ENCODE assay signal across 8 cellular contexts in genomic region chr21:44949161-44950015, GRCh38. TPM values are rescaled to one million over a fixed set of nuclear protein-coding genes. Genes with fewer than 3 reads are reported as not detected.
DNase-seq lines count a peak whose midpoint lies in the region; ATAC-seq and TF ChIP-seq lines count a peak whose summit lies in the region.

No MANE protein-coding gene starts in this region.

- peaks cover 32% of the 10 kb centered on the region for H3K79me1 ChIP-seq in neuronal stem cell (ENCODE audit: low read depth, low read length)

- H2AK5ac ChIP-seq in neuronal stem cell (ENCODE audit: low read depth, low read length), result peak overlapping the region; percentile 47

- peak overlapping the region; percentile 3 for H3K23ac ChIP-seq in neuronal stem cell (ENCODE audit: low read depth, low read length, poor library complexity)

- no peak overlapping the region for H2BK120ac ChIP-seq in neuronal stem cell (ENCODE audit: low read depth, low read length)

- H3K36me3 ChIP-seq in neuronal stem cell (replicated peaks in 1 of 2; ENCODE audit: control insufficient read depth in 2 of 2, insufficient read depth in 2 of 2, low read length in 2 of 2), result peaks cover 32 to 62% of the 10 kb centered on the region in 2 donors
- no peaks in the 10 kb centered on the region for H3K36me3 ChIP-seq in thyroid gland

- ATAC-seq in CD4-positive, alpha-beta T cell (ENCODE audit: poor library complexity), result peak; percentile 88
- no peak for ATAC-seq in HG02938 (IDR thresholded peaks at IDR 0.05; ENCODE audit: unreplicated experiment)

- H3K4me1 ChIP-seq in neuronal stem cell (ENCODE audit: control insufficient read depth in 2 of 2, insufficient read depth in 1 of 2, low read depth in 1 of 2, low read length in 2 of 2) (no peaks in the 10 kb centered on the region), thyroid gland (peaks cover 0 to 6% of the 10 kb centered on the region in 2 donors)

- CTCF ChIA-PET in CD4-positive, alpha-beta T cell (lab: Charles Lee), result interaction anchor here (0.7 to 1.4 kb wide), 10 partner anchors 8 to 262 kb away, joined by 3 to 35 read pairs (median 4); no protein-coding TSS in a partner anchor

- H3K18ac ChIP-seq in neuronal stem cell (ENCODE audit: low read length), result no peak overlapping the region

- H3K4ac ChIP-seq in neuronal stem cell (ENCODE audit: low read length), result no peak overlapping the region

- peak; percentile 92 for TF ChIP-seq CTCF in CD4-positive, alpha-beta T cell (IDR thresholded peaks at IDR 0.05)
- TF ChIP-seq CTCF in thyroid gland (IDR thresholded peaks at IDR 0.05), result peak; percentile 73 to 96 (median 84)

- no peak overlapping the region for H3K27ac Mint-ChIP-seq in CD4-positive, alpha-beta T cell

- no peak overlapping the region for H2BK12ac ChIP-seq in neuronal stem cell (ENCODE audit: low read length)

- no peak overlapping the region for H2BK5ac ChIP-seq in neuronal stem cell (ENCODE audit: low read length)

- H3K36me3 Mint-ChIP-seq in CD4-positive, alpha-beta T cell (ENCODE audit: low read depth), result peaks cover 40% of the 10 kb centered on the region

- no peak overlapping the region for H2BK15ac ChIP-seq in neuronal stem cell (ENCODE audit: low read length)

- H4K8ac ChIP-seq in neuronal stem cell (ENCODE audit: low read depth, low read length), result no peak overlapping the region

- DNase-seq in CD4-positive, alpha-beta T cell, result peak; percentile 73 to 89 (median 80)
- DNase-seq in H4 (ENCODE audit: low spot score) (peak; percentile 67), OCI-M1 (lab: John Stamatoyannopoulos, UW) (peak; percentile 81), fibroblast of peridontal ligament (ENCODE audit: extremely low read depth) (peak; percentile 55), neuronal stem cell (ENCODE audit: low spot score) (peak; percentile 76), thyroid gland (peak; percentile 86 to 93)
- peak; percentile 84 to 89 for DNase-seq in activated T-cell treated with anti-CD3 and anti-CD28 coated beads, Interleukin-2, amount 50 U/mL, for 48 hours

- no peak overlapping the region for H3K4me3 Mint-ChIP-seq in CD4-positive, alpha-beta T cell

- POLR2A ChIA-PET in CD4-positive, alpha-beta T cell (lab: Charles Lee), result interaction anchor here (1.1 to 1.2 kb wide), 2 partner anchors 16 to 179 kb away, joined by 3 read pairs; no protein-coding TSS in a partner anchor

- no peaks in the 10 kb centered on the region for H3K27me3 Mint-ChIP-seq in CD4-positive, alpha-beta T cell

- H3K4me2 ChIP-seq in neuronal stem cell (ENCODE audit: insufficient read depth, low read length, poor library complexity, severe bottlenecking), result no peak overlapping the region

- H3K27ac ChIP-seq in CD4-positive, alpha-beta T cell (ENCODE audit: low read depth, low read length), result no peak overlapping the region
- no peak overlapping the region for H3K27ac ChIP-seq in neuronal stem cell (replicated peaks; ENCODE audit: low read length)
- no peak overlapping the region for H3K27ac ChIP-seq in thyroid gland

- H3K4me3 ChIP-seq in neuronal stem cell (ENCODE audit: low read length in 2 of 2) (no peak overlapping the region), thyroid gland (replicated peaks in 1 of 3) (no peak overlapping the region)

- no peaks in the 10 kb centered on the region for H3K9me3 ChIP-seq in CD4-positive, alpha-beta T cell (ENCODE audit: control insufficient read depth, low read length)
- H3K9me3 ChIP-seq in neuronal stem cell (replicated peaks in 1 of 2; ENCODE audit: control insufficient read depth in 2 of 2, insufficient read depth in 1 of 2, low read depth in 1 of 2, low read length in 2 of 2) (no peaks in the 10 kb centered on the region), thyroid gland (no peaks in the 10 kb centered on the region)

- H4K91ac ChIP-seq in neuronal stem cell (ENCODE audit: low read depth, low read length, poor library complexity), result no peak overlapping the region

- H3K4me1 Mint-ChIP-seq in CD4-positive, alpha-beta T cell (ENCODE audit: low read depth), result peaks cover 5% of the 10 kb centered on the region

- no peaks in the 10 kb centered on the region for H3K9me3 Mint-ChIP-seq in CD4-positive, alpha-beta T cell

- no peak overlapping the region for H3K9ac ChIP-seq in neuronal stem cell (ENCODE audit: low read depth, low read length, poor library complexity)

- H3K27me3 ChIP-seq in CD4-positive, alpha-beta T cell (ENCODE audit: control insufficient read depth, insufficient read depth, low read length), result no peaks in the 10 kb centered on the region
- H3K27me3 ChIP-seq in neuronal stem cell (ENCODE audit: control insufficient read depth in 3 of 3, insufficient read depth in 3 of 3, low read depth in 1 of 3, low read length in 3 of 3), result no peaks in the 10 kb centered on the region
- no peaks in the 10 kb centered on the region for H3K27me3 ChIP-seq in thyroid gland

- no peak overlapping the region for H2AFZ ChIP-seq in neuronal stem cell (ENCODE audit: low read length)

- intact Hi-C loops in CD4-positive, alpha-beta T cell (cut with DNase I, micrococcal nuclease), result loop anchor here (1.0 to 10.0 kb wide), 3 partner anchors 179 to 495 kb away; no protein-coding TSS in a partner anchor
- intact Hi-C loops in thyroid gland (cut with DNase I), result loop anchor here (5.0 to 10.0 kb wide), 4 partner anchors 125 to 335 kb away; partner anchors contain the start of genes ADARB1 and POFUT2

- no peak overlapping the region for H3K14ac ChIP-seq in neuronal stem cell (ENCODE audit: low read length)

- TF ChIP-seq POLR2A in thyroid gland (IDR thresholded peaks at IDR 0.05), result no peak

- whole genome bisulfite sequencing in neuronal stem cell (ENCODE audit: extremely low coverage in 2 of 2, insufficient read length in 2 of 2, insufficient replicate concordance in 1 of 2), 2 donors, result no CpG with 5 or more reads among the region's 39 CpGs
- WGBS in thyroid gland, 2 donors, result 70 to 74% methylated on average over 16 to 27 of the region's 39 CpGs

RNA-seq across cellular contexts. Expression of gene SLX9, which starts 9.6 kb away (rescaled TPM):
- 1 to 10 TPM; 7.7 to 9.1 TPM for total RNA-seq in CD4-positive, alpha-beta T cell
- total RNA-seq in H4 (2014; rRNA removed; shearing (Covaris generic)), result 14.9 and 21.7 TPM in 2 replicates
- polyA plus RNA-seq in neuronal stem cell (2013, experiment 1 of 2), result 17.0 TPM
- 16.6 TPM for polyA plus RNA-seq in neuronal stem cell (2013, experiment 2 of 2)
- total RNA-seq in thyroid gland, result 10 to 100 TPM in 3 of 4 donors, 1 to 10 TPM in 1; 4.8 to 19.1 (median 11.2) TPM

RNA-seq across cellular contexts. Expression of gene ITGB2, which starts 28.7 kb away (rescaled TPM):
- total RNA-seq in CD4-positive, alpha-beta T cell, result 100 to 1,000 TPM; 283 to 284 TPM
- total RNA-seq in H4 (2014; rRNA removed; shearing (Covaris generic)), result 0.91 and 1.9 TPM in 2 replicates
- 0.06 TPM for polyA plus RNA-seq in neuronal stem cell (2013, experiment 1 of 2)
- 0.12 TPM for polyA plus RNA-seq in neuronal stem cell (2013, experiment 2 of 2)
- total RNA-seq in thyroid gland, result 10 to 100 TPM; 18.4 to 79.4 (median 27.5) TPM
